7 cellular contexts compared by ENCODE assay signal in genomic region chr11:131511794-131512193, GRCh38.
A peak's percentile ranks its signal among the peaks of the same experiment; 100 is the strongest.
DNase-seq lines count a peak whose midpoint lies in the region; ATAC-seq and TF ChIP-seq lines count a peak whose summit lies in the region.

No MANE protein-coding gene starts in this region.

- DNase-seq in HFFc6 (no peak), adrenal gland (peak in 3 of 7 donors; percentile 30 to 53 (median 48)), mesendoderm (peak; percentile 72), activated gamma-delta T cell (lab: John Stamatoyannopoulos, UW) (no peak)
- no peak for DNase-seq in naive thymus-derived CD4-positive, alpha-beta T cell

- H3K36me3 Mint-ChIP-seq in HFFc6 (ENCODE audit: low read depth) = no peaks in the 10 kb centered on the region
- H3K36me3 Mint-ChIP-seq in naive thymus-derived CD4-positive, alpha-beta T cell = peaks cover 0 to 4% (median 0%) of the 10 kb centered on the region in 5 donors

- H3K18ac ChIP-seq in mesendoderm (ENCODE audit: low read length) = no peak overlapping the region

- H3K79me2 ChIP-seq in mesendoderm (ENCODE audit: control insufficient read depth, insufficient read depth, low read length) = no peaks in the 10 kb centered on the region

- no peak overlapping the region for H2BK5ac ChIP-seq in mesendoderm (ENCODE audit: low read length)

- POLR2A ChIA-PET in naive thymus-derived CD4-positive, alpha-beta T cell (lab: Charles Lee) = no interaction called here

- H4K8ac ChIP-seq in mesendoderm (ENCODE audit: low read depth, low read length) = no peak overlapping the region

- H2BK15ac ChIP-seq in mesendoderm (replicated peaks; ENCODE audit: low read depth) = no peak overlapping the region

- no peak overlapping the region for H4K5ac ChIP-seq in mesendoderm (ENCODE audit: low read length)

- H3K4me3 ChIP-seq in adrenal gland = no peak overlapping the region
- no peak overlapping the region for H3K4me3 ChIP-seq in mesendoderm (ENCODE audit: low read length)
- no peak overlapping the region for H3K4me3 ChIP-seq in naive thymus-derived CD4-positive, alpha-beta T cell (ENCODE audit: low read length)

- intact Hi-C loops in adrenal gland (cut with DNase I) = loop anchor here in 1 of 2 donors (5.0 kb wide), 1 partner anchor 444 kb away; no protein-coding TSS in a partner anchor
- intact Hi-C loops in naive thymus-derived CD4-positive, alpha-beta T cell (cut with micrococcal nuclease) = no loop called here

- H3K4me3 Mint-ChIP-seq in HFFc6 = no peak overlapping the region
- no peak overlapping the region for H3K4me3 Mint-ChIP-seq in naive thymus-derived CD4-positive, alpha-beta T cell

- CTCF ChIA-PET in naive thymus-derived CD4-positive, alpha-beta T cell (lab: Charles Lee) = no interaction called here

- H3K4me2 ChIP-seq in mesendoderm (ENCODE audit: low read length) = no peak overlapping the region

- H3K4me1 ChIP-seq in adrenal gland (replicated peaks in 1 of 2) = no peaks in the 10 kb centered on the region
- H3K4me1 ChIP-seq in mesendoderm (ENCODE audit: control insufficient read depth, low read depth, low read length) = no peaks in the 10 kb centered on the region
- no peaks in the 10 kb centered on the region for H3K4me1 ChIP-seq in naive thymus-derived CD4-positive, alpha-beta T cell (ENCODE audit: control insufficient read depth in 2 of 2, insufficient read depth in 2 of 2, low read length in 2 of 2)

- TF ChIP-seq POLR2A in adrenal gland (IDR thresholded peaks at IDR 0.05) = no peak

- no peaks in the 10 kb centered on the region for H3K4me1 Mint-ChIP-seq in HFFc6 (ENCODE audit: low read depth)
- no peaks in the 10 kb centered on the region for H3K4me1 Mint-ChIP-seq in naive thymus-derived CD4-positive, alpha-beta T cell

- H3K9me3 Mint-ChIP-seq in HFFc6 = no peaks in the 10 kb centered on the region
- peaks cover 0 to 7% (median 2%) of the 10 kb centered on the region in 11 donors for H3K9me3 Mint-ChIP-seq in naive thymus-derived CD4-positive, alpha-beta T cell

- no peaks in the 10 kb centered on the region for H3K27me3 ChIP-seq in adrenal gland
- H3K27me3 ChIP-seq in mesendoderm (ENCODE audit: insufficient read depth, low read length, poor library complexity) = no peaks in the 10 kb centered on the region
- no peaks in the 10 kb centered on the region for H3K27me3 ChIP-seq in naive thymus-derived CD4-positive, alpha-beta T cell (ENCODE audit: control insufficient read depth in 2 of 2, insufficient read depth in 2 of 2, low read length in 2 of 2)

- H3K36me3 ChIP-seq in adrenal gland (replicated peaks in 1 of 2) (no peaks in the 10 kb centered on the region), mesendoderm (ENCODE audit: control insufficient read depth, insufficient read depth, low read length) (no peaks in the 10 kb centered on the region)
- H3K36me3 ChIP-seq in naive thymus-derived CD4-positive, alpha-beta T cell (ENCODE audit: control insufficient read depth in 2 of 3, insufficient read depth in 3 of 3, low read length in 3 of 3) = no peaks in the 10 kb centered on the region

- no peak overlapping the region for H3K23ac ChIP-seq in mesendoderm (ENCODE audit: low read length)

- no peaks in the 10 kb centered on the region for H3K79me1 ChIP-seq in mesendoderm (ENCODE audit: low read length)

- no peak overlapping the region for H3K27ac ChIP-seq in adrenal gland
- no peak overlapping the region for H3K27ac ChIP-seq in mesendoderm (ENCODE audit: low read depth, low read length)
- H3K27ac ChIP-seq in naive thymus-derived CD4-positive, alpha-beta T cell (ENCODE audit: low read depth, low read length) = no peak overlapping the region

- no peak overlapping the region for H3K27ac Mint-ChIP-seq in HFFc6
- H3K27ac Mint-ChIP-seq in naive thymus-derived CD4-positive, alpha-beta T cell = no peak overlapping the region

- TF ChIP-seq CTCF in GM12874 (IDR thresholded peaks at IDR 0.05; ENCODE audit: insufficient read depth, low read depth, low read length) = peak; percentile 64
- TF ChIP-seq CTCF in HFFc6 (IDR thresholded peaks at IDR 0.05) = peak; percentile 72
- peak; percentile 22 to 48 (median 46) for TF ChIP-seq CTCF in adrenal gland (IDR thresholded peaks at IDR 0.05)

- no peak overlapping the region for H3K56ac ChIP-seq in mesendoderm (ENCODE audit: low read length)

- ATAC-seq in naive thymus-derived CD4-positive, alpha-beta T cell = no peak
- no peak for ATAC-seq in GM19395 (IDR thresholded peaks at IDR 0.05; ENCODE audit: unreplicated experiment)

- H3K9me3 ChIP-seq in adrenal gland (replicated peaks in 1 of 3) = no peaks in the 10 kb centered on the region
- peaks cover 0 to 4% (median 0%) of the 10 kb centered on the region in 3 experiments for H3K9me3 ChIP-seq in naive thymus-derived CD4-positive, alpha-beta T cell (ENCODE audit: control insufficient read depth in 2 of 3, low read length in 3 of 3)

- no peak overlapping the region for H2AK5ac ChIP-seq in mesendoderm (ENCODE audit: low read length)

- peaks cover 23% of the 10 kb centered on the region for H3K27me3 Mint-ChIP-seq in HFFc6 (ENCODE audit: insufficient read depth)
- peaks cover 0 to 6% (median 0%) of the 10 kb centered on the region in 5 donors for H3K27me3 Mint-ChIP-seq in naive thymus-derived CD4-positive, alpha-beta T cell

- no peak overlapping the region for H2BK120ac ChIP-seq in mesendoderm (ENCODE audit: low read depth, low read length)

- 64 to 67% (median 66%) methylated on average over 9 of the region's 9 CpGs for WGBS in adrenal gland, 4 donors
- no CpG with 5 or more reads among the region's 9 CpGs for WGBS in mesendoderm (ENCODE audit: extremely low coverage, insufficient coverage, low lambda C conversion rate)

- no peak overlapping the region for H3K9ac ChIP-seq in mesendoderm (ENCODE audit: low read length)

- no peak overlapping the region for H3K4ac ChIP-seq in mesendoderm (ENCODE audit: low read depth, low read length)
